In genomic region chr9:96875460-96876142, GRCh38 we compare ENCODE assay signal across 8 cellular contexts. TPM values are rescaled to one million over a fixed set of nuclear protein-coding genes. Genes with fewer than 3 reads are reported as not detected.
DNase-seq lines count a peak whose midpoint lies in the region; ATAC-seq and TF ChIP-seq lines count a peak whose summit lies in the region.

No MANE protein-coding gene starts in this region.

- peak; percentile 37 for ATAC-seq in GM18508 (IDR thresholded peaks at IDR 0.05; ENCODE audit: insufficient read depth, unreplicated experiment)
- ATAC-seq in HG02973 (IDR thresholded peaks at IDR 0.05; ENCODE audit: unreplicated experiment), result peak; percentile 28

- H3K4me3 ChIP-seq in ACC112 (ENCODE audit: low read depth, low read length), result peak overlapping the region; percentile 84
- H3K4me3 ChIP-seq in liver (ENCODE audit: low read depth in 1 of 3, low read length in 3 of 3), result peak overlapping the region; percentile 52 to 72 (median 69)

- peak; percentile 8 for TF ChIP-seq CTCF in liver (IDR thresholded peaks at IDR 0.05; ENCODE audit: low read depth, low read length, missing input control)

- H3K36me3 ChIP-seq in ACC112 (ENCODE audit: insufficient read depth, low read length) (no peaks in the 10 kb centered on the region), liver (ENCODE audit: control insufficient read depth in 4 of 4, insufficient read depth in 3 of 4, low read depth in 1 of 4, low read length in 3 of 4) (no peaks in the 10 kb centered on the region)

- DNase-seq in NCI-H2081 treated with DMSO at 0.1 percent for 48 hours (lab: John Stamatoyannopoulos, UW) (peak; percentile 89), UCSD-AML1 (lab: John Stamatoyannopoulos, UW; ENCODE audit: unreplicated experiment) (peak; percentile 71), ecto neural progenitor cell (ENCODE audit: low spot score) (peak; percentile 90)
- DNase-seq in stimulated activated CD4-positive, alpha-beta T cell treated with anti-CD3 and anti-CD28 coated beads, Interleukin-4, amount 100 ng/mL, for 4 hours, result peak; percentile 21 to 29

- peaks cover 0 to 4% (median 2%) of the 10 kb centered on the region in 4 donors for H3K9me3 ChIP-seq in liver (ENCODE audit: control insufficient read depth in 4 of 4, low read length in 3 of 4)

- TF ChIP-seq RAD21 in liver (IDR thresholded peaks at IDR 0.05), result peak in 1 of 2 donors; percentile 9

- H3K27ac ChIP-seq in ACC112 (ENCODE audit: low read depth, low read length) (peak overlapping the region; percentile 82), liver (ENCODE audit: low read depth in 1 of 2, low read length in 2 of 2) (peak overlapping the region; percentile 67 to 71)

- WGBS in liver, result under 1% methylated on average over 43 of the region's 43 CpGs

- no peaks in the 10 kb centered on the region for H3K79me2 ChIP-seq in ACC112 (ENCODE audit: control insufficient read depth, insufficient read depth, low read length, unreplicated experiment)

- peak overlapping the region; percentile 90 for H2AFZ ChIP-seq in ACC112 (ENCODE audit: low read length, unreplicated experiment)

- H3K27me3 ChIP-seq in ACC112 (ENCODE audit: insufficient read depth, low read length) (peaks cover 11% of the 10 kb centered on the region), liver (ENCODE audit: control insufficient read depth in 4 of 4, insufficient read depth in 4 of 4, low read length in 3 of 4) (peaks cover 0 to 4% (median 0%) of the 10 kb centered on the region in 4 donors)

- H3K9ac ChIP-seq in liver (ENCODE audit: low read depth in 1 of 2, low read length in 2 of 2), result peak overlapping the region; percentile 30 to 36

- H3K4me1 ChIP-seq in ACC112 (ENCODE audit: control insufficient read depth, insufficient read depth, low read length, unreplicated experiment), result peaks cover 15% of the 10 kb centered on the region
- H3K4me1 ChIP-seq in liver (ENCODE audit: control insufficient read depth in 4 of 4, insufficient read depth in 4 of 4, low read length in 3 of 4), result peaks cover 0 to 6% (median 5%) of the 10 kb centered on the region in 4 donors

TF ChIP-seq in liver, 16 proteins besides CTCF, POLR2A, EP300 and RAD21:
- no peak for TF ChIP-seq FOXA1 (IDR thresholded peaks at IDR 0.05)
- TF ChIP-seq GABPA (IDR thresholded peaks at IDR 0.05 in 1 of 2, conservative IDR thresholded peaks at IDR 0.05 in 1 of 2), result peak in 1 of 2 donors; percentile 43
- TF ChIP-seq REST (IDR thresholded peaks at IDR 0.05), result no peak
- TF ChIP-seq RXRA (IDR thresholded peaks at IDR 0.05), result peak; percentile 12 to 33
- peak; percentile 10 for TF ChIP-seq TAF1 (conservative IDR thresholded peaks at IDR 0.05)
- peak; percentile 45 for TF ChIP-seq MAX (IDR thresholded peaks at IDR 0.05)
- TF ChIP-seq ZBTB33 (IDR thresholded peaks at IDR 0.05), result no peak
- TF ChIP-seq JUND (IDR thresholded peaks at IDR 0.05), result no peak
- TF ChIP-seq ATF3 (IDR thresholded peaks at IDR 0.05), result no peak
- TF ChIP-seq NR2F2 (IDR thresholded peaks at IDR 0.05), result no peak
- TF ChIP-seq HNF4G (IDR thresholded peaks at IDR 0.05), result no peak
- peak; percentile 54 for TF ChIP-seq YY1 (IDR thresholded peaks at IDR 0.05)
- no peak for TF ChIP-seq SP1 (IDR thresholded peaks at IDR 0.05)
- no peak for TF ChIP-seq FOXA2 (IDR thresholded peaks at IDR 0.05)
- TF ChIP-seq EGR1 (IDR thresholded peaks at IDR 0.05; ENCODE audit: low read depth in 2 of 2), result no peak
- peak in 1 of 2 donors; percentile 27 for TF ChIP-seq HNF4A (conservative IDR thresholded peaks at IDR 0.05)

RNA-seq across cellular contexts. Expression of gene ZNF782, which starts 21.3 kb away (rescaled TPM):
- total RNA-seq in liver, result 1 to 10 TPM; 3.2 to 7.4 TPM
- polyA plus RNA-seq in liver, result 1 to 10 TPM in 1 of 2 donors, under 1 TPM in 1; 0.70 to 1.0 TPM

RNA-seq across cellular contexts. Expression of gene NUTM2G, which starts 53.0 kb away (rescaled TPM):
- total RNA-seq in liver, result not detected
- polyA plus RNA-seq in liver, result under 1 TPM in 1 of 2 donors, not detected in 1; 0.07 TPM

Comparison
In these comparisons a context has a peak if more than half of its experiments do, and no peak if none do; other contexts are left out.
1. Peak in every context shown above with its lines: DNase-seq, ATAC-seq, H3K4me3 ChIP-seq and H3K27ac ChIP-seq.
2. DNase-seq: peak in every context shown above with its lines; median percentile 90 in ecto neural progenitor cell; 89 in NCI-H2081 treated with DMSO at 0.1 percent for 48 hours; 71 in UCSD-AML1; 25 in stimulated activated CD4-positive, alpha-beta T cell treated with anti-CD3 and anti-CD28 coated beads, Interleukin-4, amount 100 ng/mL, for 4 hours.